ENCODE assay signal across 8 cellular contexts in the genomic region with DNA sequence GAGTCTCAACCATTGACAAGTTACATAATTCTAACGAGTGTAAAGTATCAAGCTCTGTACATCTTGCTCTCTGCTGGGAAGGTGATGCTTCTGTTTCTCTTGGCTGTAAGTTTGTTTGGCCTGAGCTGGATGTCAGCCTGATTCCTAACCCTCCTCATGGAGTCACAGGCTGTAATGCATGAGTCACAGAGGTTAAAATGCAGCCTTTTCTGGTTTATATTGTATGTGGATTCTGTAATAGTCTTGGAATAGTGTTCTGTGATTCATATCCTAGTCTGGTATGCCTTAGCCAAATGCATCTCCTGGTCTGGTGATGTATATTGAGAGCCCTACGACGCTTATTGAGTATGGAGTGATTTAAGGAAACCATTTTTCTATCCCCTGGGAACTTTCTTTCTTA.
DNase-seq lines count a peak whose midpoint lies in the region; ATAC-seq and TF ChIP-seq lines count a peak whose summit lies in the region.

No MANE protein-coding gene starts in this region.

- no peak for TF ChIP-seq POLR2A in erythroblast (IDR thresholded peaks at IDR 0.05; ENCODE audit: low read length)

- no peak overlapping the region for H3K4me3 ChIP-seq in colonic mucosa
- H3K4me3 ChIP-seq in aorta (ENCODE audit: low read length in 2 of 2) = no peak overlapping the region

- TF ChIP-seq CTCF in colonic mucosa (IDR thresholded peaks at IDR 0.05) = no peak

- ATAC-seq in Right ventricle myocardium inferior = peak; percentile 89
- ATAC-seq in aorta (ENCODE audit: low FRiP score) = peak; percentile 88

- intact Hi-C loops in Right ventricle myocardium inferior (cut with DNase I) (no loop called here), cardiac septum (cut with DNase I) (no loop called here), colonic mucosa (cut with DNase I) (no loop called here), aorta (cut with DNase I) (loop anchor here (2.0 to 5.0 kb wide), 2 partner anchors 95 to 104 kb away; partner anchors contain the start of gene FRMD6 (in 1 of the 2))

- H3K27me3 ChIP-seq in colonic mucosa (no peaks in the 10 kb centered on the region), aorta (ENCODE audit: control insufficient read depth in 1 of 2, insufficient read depth in 2 of 2, low read length in 1 of 2) (no peaks in the 10 kb centered on the region)

- H3K9me3 ChIP-seq in colonic mucosa (no peaks in the 10 kb centered on the region), aorta (ENCODE audit: control insufficient read depth, low read length) (no peaks in the 10 kb centered on the region)

- H3K27ac ChIP-seq in colonic mucosa (no peak overlapping the region), aorta (ENCODE audit: low read depth in 1 of 2, low read length in 2 of 2) (peak overlapping the region in 1 of 2 donors; percentile 43)

- H3K4me1 ChIP-seq in colonic mucosa (no peaks in the 10 kb centered on the region), aorta (ENCODE audit: control insufficient read depth in 1 of 2, insufficient read depth in 2 of 2, low read length in 2 of 2) (peaks cover 0 to 2% of the 10 kb centered on the region in 2 donors)

- DNase-seq in Right ventricle myocardium inferior (ENCODE audit: missing footprints) = no peak
- no peak for DNase-seq in cardiac septum (ENCODE audit: low spot score)
- peak; percentile 23 for DNase-seq in colonic mucosa
- DNase-seq in lung microvascular endothelial cell (ENCODE audit: low read depth in 2 of 2) = peak; percentile 97 to 99
- DNase-seq in aorta = peak in 1 of 2 donors; percentile 62
- DNase-seq in activated T-cell treated with anti-CD3 and anti-CD28 coated beads, Interleukin-2, amount 50 U/mL, for 1 hour = no peak
- DNase-seq in erythroblast (lab: John Stamatoyannopoulos, UW) = no peak
- no peak for DNase-seq in NCI-H2081 (lab: John Stamatoyannopoulos, UW)

- H3K36me3 ChIP-seq in colonic mucosa (no peaks in the 10 kb centered on the region), aorta (ENCODE audit: control insufficient read depth in 1 of 2, insufficient read depth in 2 of 2, low read length in 1 of 2) (no peaks in the 10 kb centered on the region)

- WGBS in aorta, 2 donors = 2 to 5% methylated on average over 3 of the region's 3 CpGs

- no peak overlapping the region for H3K9ac ChIP-seq in colonic mucosa (ENCODE audit: low read depth in 2 of 2, low read length in 2 of 2)

Comparison
In these comparisons a context has a peak if more than half of its experiments do, and no peak if none do; other contexts are left out.
1. DNase-seq: peak in colonic mucosa (single experiment) and lung microvascular endothelial cell (2 of 2); none in Right ventricle myocardium inferior (single experiment), cardiac septum (single experiment), activated T-cell treated with anti-CD3 and anti-CD28 coated beads, Interleukin-2, amount 50 U/mL, for 1 hour (single experiment), erythroblast (0 of 2) and NCI-H2081 (0 of 2).
2. intact Hi-C loops: an anchor here in aorta (2.0 to 5.0 kb wide); none called in Right ventricle myocardium inferior, cardiac septum and colonic mucosa.